In the genomic region with DNA sequence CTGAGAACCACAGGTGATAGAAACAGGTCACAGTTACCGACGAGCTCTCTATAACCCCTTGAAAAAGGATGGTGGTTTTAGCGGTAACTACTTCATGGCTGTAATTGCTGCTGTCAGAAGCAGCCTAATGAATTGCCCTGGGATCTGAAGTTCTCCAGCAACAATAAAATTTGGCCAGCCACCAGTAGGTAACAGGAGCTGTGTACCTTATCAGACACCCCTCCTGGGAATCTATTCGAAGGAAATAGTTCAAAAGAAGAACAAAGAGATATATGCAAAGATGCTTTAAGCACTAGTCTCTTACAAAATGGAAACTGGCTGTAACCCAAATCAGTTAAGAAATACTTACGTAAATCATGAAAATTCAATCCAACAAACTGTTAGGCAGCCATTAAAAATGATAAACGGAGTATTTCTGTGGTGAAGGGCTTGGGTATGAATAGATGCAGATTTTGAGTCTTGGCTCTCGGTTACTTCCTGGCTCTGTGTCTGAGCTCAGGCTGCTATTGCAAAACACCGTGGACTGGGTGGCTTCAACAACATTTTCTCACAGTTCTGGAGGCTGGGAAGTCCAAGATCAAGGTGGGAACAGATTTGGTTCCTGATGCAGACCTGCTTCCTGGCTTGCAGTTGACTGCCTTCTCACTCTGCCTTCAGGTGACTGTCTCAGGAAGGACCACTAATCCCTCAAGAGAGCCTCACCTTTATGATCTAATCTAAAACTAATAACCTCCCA, we compare ENCODE assay signal across 7 cellular contexts. TPM values are rescaled to one million over a fixed set of nuclear protein-coding genes. Genes with fewer than 3 reads are reported as not detected.
DNase-seq lines count a peak whose midpoint lies in the region; ATAC-seq and TF ChIP-seq lines count a peak whose summit lies in the region.

No MANE protein-coding gene starts in this region.

- peaks cover 35% of the 10 kb centered on the region for H3K4me1 ChIP-seq in GM23338 (ENCODE audit: insufficient read depth)
- peaks cover 12% of the 10 kb centered on the region for H3K4me1 ChIP-seq in OCI-LY3 (ENCODE audit: low read length)
- H3K4me1 ChIP-seq in osteoblast (ENCODE audit: insufficient read depth, low read length): peaks cover 13% of the 10 kb centered on the region
- peaks cover 7 to 8% of the 10 kb centered on the region in 2 donors for H3K4me1 ChIP-seq in neuronal stem cell (ENCODE audit: control insufficient read depth in 2 of 2, insufficient read depth in 1 of 2, low read depth in 1 of 2, low read length in 2 of 2)

- peak overlapping the region; percentile 89 for H3K4me3 Mint-ChIP-seq in GM23338
- H3K4me3 Mint-ChIP-seq in endothelial cell (ENCODE audit: unreplicated experiment): peak overlapping the region; percentile 98

- H3K4me1 Mint-ChIP-seq in GM23338: peaks cover 32% of the 10 kb centered on the region
- H3K4me1 Mint-ChIP-seq in endothelial cell (ENCODE audit: unreplicated experiment): peaks cover 41% of the 10 kb centered on the region

- no CpG with 5 or more reads among the region's 8 CpGs for WGBS in neuronal stem cell (ENCODE audit: extremely low coverage in 2 of 2, insufficient read length in 2 of 2, insufficient replicate concordance in 1 of 2), 2 donors

- H2BK120ac ChIP-seq in neuronal stem cell (ENCODE audit: low read depth, low read length): no peak overlapping the region

- H3K9me3 Mint-ChIP-seq in GM23338 (peaks cover 24% of the 10 kb centered on the region; the same call in 2 of the 3 replicates), endothelial cell (ENCODE audit: unreplicated experiment) (peaks cover 3% of the 10 kb centered on the region)

- no peak overlapping the region for H2BK12ac ChIP-seq in neuronal stem cell (ENCODE audit: low read length)

- H4K8ac ChIP-seq in neuronal stem cell (ENCODE audit: low read depth, low read length): no peak overlapping the region

- no peak overlapping the region for H2BK15ac ChIP-seq in neuronal stem cell (ENCODE audit: low read length)

- no peak overlapping the region for H3K4ac ChIP-seq in neuronal stem cell (ENCODE audit: low read length)

- H3K79me2 ChIP-seq in GM23338 (replicated peaks; ENCODE audit: insufficient read depth) (no peaks in the 10 kb centered on the region; the same call in 1 of the 2 replicates), OCI-LY3 (ENCODE audit: low read length) (peaks cover 11% of the 10 kb centered on the region), osteoblast (ENCODE audit: insufficient read depth, low read length) (peaks cover 18% of the 10 kb centered on the region)

- peak overlapping the region; percentile 86 for H3K4me2 ChIP-seq in GM23338
- peak overlapping the region; percentile 93 for H3K4me2 ChIP-seq in OCI-LY3 (ENCODE audit: low read length)
- peak overlapping the region; percentile 89 for H3K4me2 ChIP-seq in osteoblast (ENCODE audit: insufficient read depth, low read length)
- H3K4me2 ChIP-seq in neuronal stem cell (ENCODE audit: insufficient read depth, low read length, poor library complexity, severe bottlenecking): no peak overlapping the region

- no peaks in the 10 kb centered on the region for H3K9me2 ChIP-seq in GM23338 (ENCODE audit: insufficient read depth)

- H3K27ac Mint-ChIP-seq in GM23338 (no peak overlapping the region), endothelial cell (ENCODE audit: unreplicated experiment) (peak overlapping the region; percentile 96)

- no peak overlapping the region for H3K27ac ChIP-seq in GM23338 (ENCODE audit: low read depth)
- no peak overlapping the region for H3K27ac ChIP-seq in OCI-LY3 (ENCODE audit: low read length)
- H3K27ac ChIP-seq in osteoblast (ENCODE audit: low read depth, low read length): peak overlapping the region; percentile 71
- H3K27ac ChIP-seq in neuronal stem cell (replicated peaks; ENCODE audit: low read length): no peak overlapping the region

- no peak overlapping the region for H3K18ac ChIP-seq in neuronal stem cell (ENCODE audit: low read length)

- H3K4me3 ChIP-seq in GM23338 (peak overlapping the region; percentile 79), OCI-LY3 (ENCODE audit: low read length) (peak overlapping the region; percentile 89), osteoblast (ENCODE audit: insufficient read depth, low read length) (peak overlapping the region; percentile 82), neuronal stem cell (ENCODE audit: low read length in 2 of 2) (peak overlapping the region in 1 of 2 donors; percentile 66)

- TF ChIP-seq CTCF in GM23338 (conservative IDR thresholded peaks at IDR 0.05; ENCODE audit: low read depth in 2 of 2) (no peak), OCI-LY3 (IDR thresholded peaks at IDR 0.05; ENCODE audit: low read depth, low read length) (no peak), endothelial cell (IDR thresholded peaks at IDR 0.05; ENCODE audit: unreplicated experiment) (no peak), osteoblast (IDR thresholded peaks at IDR 0.05; ENCODE audit: extremely low read depth, low read depth, low read length) (no peak)

- H3K14ac ChIP-seq in neuronal stem cell (ENCODE audit: low read length): no peak overlapping the region

- no peaks in the 10 kb centered on the region for H3K9me3 ChIP-seq in OCI-LY3 (ENCODE audit: insufficient read depth, low read length)
- no peaks in the 10 kb centered on the region for H3K9me3 ChIP-seq in osteoblast (ENCODE audit: low read depth, low read length)
- peaks cover 3 to 6% of the 10 kb centered on the region in 2 donors for H3K9me3 ChIP-seq in neuronal stem cell (replicated peaks in 1 of 2; ENCODE audit: control insufficient read depth in 2 of 2, insufficient read depth in 1 of 2, low read depth in 1 of 2, low read length in 2 of 2)

- H3K79me1 ChIP-seq in neuronal stem cell (ENCODE audit: low read depth, low read length): peaks cover 5% of the 10 kb centered on the region

- no peak overlapping the region for H2BK5ac ChIP-seq in neuronal stem cell (ENCODE audit: low read length)

- no peak overlapping the region for H4K91ac ChIP-seq in neuronal stem cell (ENCODE audit: low read depth, low read length, poor library complexity)

- DNase-seq in GM23338 (ENCODE audit: low spot score): no peak
- no peak for DNase-seq in endothelial cell (ENCODE audit: low spot score)
- no peak for DNase-seq in osteoblast (ENCODE audit: insufficient read length, low spot score, missing footprints)
- DNase-seq in neuronal stem cell (ENCODE audit: low spot score): no peak
- DNase-seq in NCI-H446 (lab: John Stamatoyannopoulos, UW): no peak

- H3K36me3 ChIP-seq in GM23338 (ENCODE audit: insufficient read depth) (no peaks in the 10 kb centered on the region), OCI-LY3 (replicated peaks; ENCODE audit: low read depth, low read length) (no peaks in the 10 kb centered on the region), osteoblast (ENCODE audit: insufficient read depth, low read length) (no peaks in the 10 kb centered on the region), neuronal stem cell (replicated peaks in 1 of 2; ENCODE audit: control insufficient read depth in 2 of 2, insufficient read depth in 2 of 2, low read length in 2 of 2) (no peaks in the 10 kb centered on the region)

- H3K27me3 Mint-ChIP-seq in GM23338 (ENCODE audit: insufficient read depth, low read depth, poor library complexity) (peaks cover 8% of the 10 kb centered on the region), endothelial cell (ENCODE audit: unreplicated experiment) (peaks cover 9% of the 10 kb centered on the region)

- H3K23ac ChIP-seq in neuronal stem cell (ENCODE audit: low read depth, low read length, poor library complexity): no peak overlapping the region

- no peak overlapping the region for H2AK5ac ChIP-seq in neuronal stem cell (ENCODE audit: low read depth, low read length)

- peaks cover 12% of the 10 kb centered on the region; the same call in 2 of the 3 replicates for H3K36me3 Mint-ChIP-seq in GM23338 (ENCODE audit: low read depth)
- H3K36me3 Mint-ChIP-seq in endothelial cell (ENCODE audit: low read depth, unreplicated experiment): peaks cover 18% of the 10 kb centered on the region

- 0 out of 2 replicates have a peak, but pooled peaks cover 6% of the 10 kb centered on the region for H3F3A ChIP-seq in GM23338 (replicated peaks; ENCODE audit: low read depth)

- H4K20me1 ChIP-seq in GM23338 (replicated peaks; ENCODE audit: insufficient read depth) (no peaks in the 10 kb centered on the region), OCI-LY3 (ENCODE audit: insufficient read depth, low read length) (no peaks in the 10 kb centered on the region), osteoblast (ENCODE audit: insufficient read depth, low read length) (peaks cover 14% of the 10 kb centered on the region)

- H3K9ac ChIP-seq in OCI-LY3 (ENCODE audit: low read length): peak overlapping the region; percentile 86
- no peak overlapping the region for H3K9ac ChIP-seq in neuronal stem cell (ENCODE audit: low read depth, low read length, poor library complexity)

- H2AFZ ChIP-seq in GM23338 (no peak overlapping the region), OCI-LY3 (ENCODE audit: low read depth, low read length) (no peak overlapping the region), osteoblast (ENCODE audit: low read length) (peak overlapping the region; percentile 37), neuronal stem cell (ENCODE audit: low read length) (no peak overlapping the region)

- H3K27me3 ChIP-seq in GM23338 (ENCODE audit: insufficient read depth) (no peaks in the 10 kb centered on the region), OCI-LY3 (ENCODE audit: low read depth, low read length) (no peaks in the 10 kb centered on the region), osteoblast (ENCODE audit: insufficient read depth, low read length) (no peaks in the 10 kb centered on the region), neuronal stem cell (ENCODE audit: control insufficient read depth in 3 of 3, insufficient read depth in 3 of 3, low read depth in 1 of 3, low read length in 3 of 3) (peaks cover 0 to 2% (median 0%) of the 10 kb centered on the region in 3 experiments)

- no peak for ATAC-seq in GM23338
- no peak for ATAC-seq in HG03175 (IDR thresholded peaks at IDR 0.05; ENCODE audit: unreplicated experiment)

TF ChIP-seq in GM23338, 12 proteins besides CTCF, POLR2A, EP300 and RAD21 (continues in another document):
- TF ChIP-seq CREB1 (CRISPR knock-in tag; IDR thresholded peaks at IDR 0.05; ENCODE audit: low read depth): no peak

RNA-seq across cellular contexts. Expression of a gene that starts 1.6 kb away (rescaled TPM):
- 9.4 and 9.5 TPM in 2 replicates for total RNA-seq in GM23338 (2014; rRNA removed; shearing (Covaris generic))
- 33.7 and 34.6 TPM in 2 replicates for polyA plus RNA-seq in GM23338 (2016; fragmentation: Nextera tagmentation; extraction: Ambion mirVana)
- total RNA-seq in endothelial cell (ENCODE audit: unreplicated experiment): 29.9 TPM
- total RNA-seq in osteoblast: 6.9 and 10.6 TPM in 2 replicates
- 18.6 TPM for polyA plus RNA-seq in neuronal stem cell (2013, experiment 1 of 2)
- 18.2 TPM for polyA plus RNA-seq in neuronal stem cell (2013, experiment 2 of 2)
